9 cellular contexts compared by ENCODE assay signal in the genomic region with DNA sequence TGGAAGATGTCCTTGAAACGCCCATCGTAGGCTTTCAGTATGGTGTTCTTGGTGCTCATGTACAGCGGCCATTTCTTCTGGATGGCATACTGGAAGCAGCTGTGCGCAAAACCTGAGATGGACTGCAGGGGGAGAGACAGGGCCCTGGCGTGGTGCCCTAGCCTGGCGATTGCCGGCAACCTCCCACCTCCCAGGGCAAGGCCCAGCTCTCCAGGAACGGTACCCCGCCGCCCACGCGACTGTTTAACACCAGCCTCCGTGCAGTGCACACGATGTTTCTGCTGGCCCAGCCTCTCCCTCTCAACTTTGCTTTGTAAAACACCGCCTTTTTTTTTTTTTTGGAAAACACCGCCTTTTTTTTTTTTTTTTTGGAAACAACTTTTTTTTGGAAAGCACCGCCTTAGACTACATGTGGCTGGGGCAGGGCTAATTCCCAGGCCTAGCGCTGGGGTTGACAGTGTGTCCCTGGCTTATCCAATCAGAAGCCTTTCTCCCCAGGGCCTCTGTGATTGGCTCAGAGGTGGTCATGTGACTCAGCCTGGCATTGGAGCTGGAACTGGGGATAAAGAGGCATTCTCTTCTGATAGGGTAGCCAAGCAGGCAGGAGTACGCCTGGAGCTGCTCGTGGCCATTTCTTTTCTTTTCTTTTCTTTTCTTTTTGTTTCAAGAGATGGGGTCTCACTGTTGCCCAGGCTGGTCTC. TPM values are rescaled to one million over a fixed set of nuclear protein-coding genes. Genes with fewer than 3 reads are reported as not detected.
DNase-seq lines count a peak whose midpoint lies in the region; ATAC-seq and TF ChIP-seq lines count a peak whose summit lies in the region.
"Had no signal": no experiment of that assay in that cellular context is flagged by ENCODE, and none has a peak within 500 bp of the region (broad histone marks: within the 10 kb centered on the region; RNA-seq: fewer than 3 reads in every experiment).

No MANE protein-coding gene starts in this region.

- no peak overlapping the region for H3K27ac Mint-ChIP-seq in activated CD4-positive, alpha-beta T cell treated with anti-CD3 and anti-CD28 coated beads for 36 hours

- no peaks in the 10 kb centered on the region for H3K9me3 ChIP-seq in psoas muscle

- H3K4me1 ChIP-seq in psoas muscle, result peaks cover 2% of the 10 kb centered on the region

- peak overlapping the region; percentile 23 for H3K27ac ChIP-seq in psoas muscle

- no peaks in the 10 kb centered on the region for H3K27me3 ChIP-seq in psoas muscle (ENCODE audit: insufficient read depth in 3 of 3, low read length in 2 of 3)

- H3K4me3 ChIP-seq in choroid plexus epithelial cell (ENCODE audit: low read depth, low read length) (no peak overlapping the region), psoas muscle (no peak overlapping the region)

- peak; percentile 69 for DNase-seq in activated CD4-positive, alpha-beta T cell treated with anti-CD3 and anti-CD28 coated beads for 36 hours
- DNase-seq in activated CD4-positive, alpha-beta T cell treated with anti-CD3 and anti-CD28 coated beads, Interleukin-2, amount 50 U/mL, for 1 hour, result no peak
- DNase-seq in NCI-H226, result peak; percentile 93
- no peak for DNase-seq in choroid plexus epithelial cell (ENCODE audit: low read depth)
- peak in 1 of 2 donors; percentile 54 for DNase-seq in psoas muscle
- no peak for DNase-seq in amniotic stem cell (lab: John Stamatoyannopoulos, UW)

- no peaks in the 10 kb centered on the region for H3K27me3 Mint-ChIP-seq in activated CD4-positive, alpha-beta T cell treated with anti-CD3 and anti-CD28 coated beads for 36 hours
- H3K27me3 Mint-ChIP-seq: naive B cell had no signal

- peaks cover 8% of the 10 kb centered on the region for H3K4me1 Mint-ChIP-seq in activated CD4-positive, alpha-beta T cell treated with anti-CD3 and anti-CD28 coated beads for 36 hours

- no peak overlapping the region for H3K4me3 Mint-ChIP-seq in activated CD4-positive, alpha-beta T cell treated with anti-CD3 and anti-CD28 coated beads for 36 hours

- H3K36me3 Mint-ChIP-seq in activated CD4-positive, alpha-beta T cell treated with anti-CD3 and anti-CD28 coated beads for 36 hours (ENCODE audit: low read depth), result peaks cover 44% of the 10 kb centered on the region

- H3K9me3 Mint-ChIP-seq in activated CD4-positive, alpha-beta T cell treated with anti-CD3 and anti-CD28 coated beads for 36 hours (ENCODE audit: low read depth), result no peaks in the 10 kb centered on the region
- H3K9me3 Mint-ChIP-seq: naive B cell had no signal

- CTCF ChIA-PET in activated CD4-positive, alpha-beta T cell treated with anti-CD3 and anti-CD28 coated beads for 36 hours (lab: Charles Lee), result interaction anchor here (0.6 to 3.1 kb wide), 22 partner anchors 9 to 414 kb away, joined by 3 to 12 read pairs (median 4); a partner anchor contains a TSS

- POLR2A ChIA-PET in activated CD4-positive, alpha-beta T cell treated with anti-CD3 and anti-CD28 coated beads for 36 hours (lab: Charles Lee), result interaction anchor here (0.7 kb wide), 1 partner anchor 15 kb away, joined by 5 read pairs; a partner anchor contains a TSS

- intact Hi-C loops in activated CD4-positive, alpha-beta T cell treated with anti-CD3 and anti-CD28 coated beads for 36 hours (cut with DNase I, micrococcal nuclease), result loop anchor here (1.0 to 5.0 kb wide), 6 partner anchors 15 to 347 kb away; a partner anchor contains a TSS
- intact Hi-C loops in psoas muscle (cut with DNase I), result loop anchor here in 1 of 2 donors (5.0 kb wide), 1 partner anchor 190 kb away; no protein-coding TSS in a partner anchor

- peaks cover 2 to 89% of the 10 kb centered on the region in 2 donors for H3K36me3 ChIP-seq in psoas muscle (ENCODE audit: insufficient read depth in 1 of 2, low read depth in 1 of 2)

- TF ChIP-seq CTCF in choroid plexus epithelial cell (conservative IDR thresholded peaks at IDR 0.05; ENCODE audit: low read depth, low read length) (peak; percentile 39), psoas muscle (IDR thresholded peaks at IDR 0.05) (no peak)

- peak; percentile 73 for ATAC-seq in activated CD4-positive, alpha-beta T cell treated with anti-CD3 and anti-CD28 coated beads for 36 hours
- ATAC-seq in psoas muscle (peak; percentile 19 to 49 (median 37)), HG03565 (IDR thresholded peaks at IDR 0.05; ENCODE audit: unreplicated experiment) (no peak), HG02678 (IDR thresholded peaks at IDR 0.05; ENCODE audit: unreplicated experiment) (no peak)

- 68 to 76% (median 72%) methylated on average over 19 of the region's 20 CpGs for WGBS in psoas muscle, 3 donors

RNA-seq across cellular contexts. Expression of a gene that starts 14.7 kb away (rescaled TPM):
- total RNA-seq in activated CD4-positive, alpha-beta T cell treated with anti-CD3 and anti-CD28 coated beads for 36 hours, result 100 to 1,000 TPM; 176 to 182 TPM
- 100 to 1,000 TPM; 513 to 926 (median 752) TPM for total RNA-seq in psoas muscle
- 100 to 1,000 TPM; 365 to 759 (median 405) TPM for polyA plus RNA-seq in psoas muscle

Comparison
In these comparisons a context has a peak if more than half of its experiments do, and no peak if none do; other contexts are left out.
1. DNase-seq: peak in activated CD4-positive, alpha-beta T cell treated with anti-CD3 and anti-CD28 coated beads for 36 hours (single experiment) and NCI-H226 (single experiment); none in activated CD4-positive, alpha-beta T cell treated with anti-CD3 and anti-CD28 coated beads, Interleukin-2, amount 50 U/mL, for 1 hour (single experiment), choroid plexus epithelial cell (single experiment) and amniotic stem cell (single experiment).
2. ATAC-seq: peak in activated CD4-positive, alpha-beta T cell treated with anti-CD3 and anti-CD28 coated beads for 36 hours (single experiment) and psoas muscle (4 of 4); none in HG03565 (single experiment) and HG02678 (single experiment).